ENCODE assay signal across 24 cellular contexts in genomic region chr16:57769541-57770145, GRCh38.
"Had no signal": no experiment of that assay in that cellular context is flagged by ENCODE, and none has a peak within 500 bp of the region (broad histone marks: within the 10 kb centered on the region; RNA-seq: fewer than 3 reads in every experiment).

No MANE protein-coding gene starts in this region.

- DNase-seq: cortex of kidney; effector memory CD8-positive, alpha-beta T cell; erythroblast; hypothalamus; immature natural killer cell; mesenchymal stem cell; naive B cell; stimulated activated CD4-positive, alpha-beta T cell treated with anti-CD3 and anti-CD28 coated beads, Interleukin-12 subunit alpha, Interleukin-12 subunit beta, amount 100 ng/mL, for 4 hours; stimulated activated CD4-positive, alpha-beta T cell treated with anti-CD3 and anti-CD28 coated beads, Interleukin-1b, Interleukin-23, amount 100 ng/mL, for 48 hours; stimulated activated CD4-positive, alpha-beta T cell treated with anti-CD3 and anti-CD28 coated beads, Interleukin-4, amount 100 ng/mL, for 1 hour; stimulated activated CD8-positive, alpha-beta memory T cell treated with anti-CD3 and anti-CD28 coated beads, Interleukin-4, amount 100 ng/mL, for 48 hours; stimulated activated naive CD4-positive, alpha-beta T cell; substantia nigra; testis; tibial artery had no signal

- H3K27me3 ChIP-seq: testis, tibial artery had no signal

- H3K79me2 ChIP-seq: parathyroid adenoma had no signal

- H3K9ac ChIP-seq: parathyroid adenoma had no signal

- ATAC-seq: effector memory CD8-positive, alpha-beta T cell; left lobe of liver; mucosa of descending colon; natural killer cell treated with Interleukin-12 subunit alpha and Interleukin-12 subunit beta and Interleukin-15 and Interleukin-18, amount 100 ng/mL, for 72 hours; sciatic nerve had no signal

- H3K4me3 ChIP-seq: mucosa of descending colon, smooth muscle cell, testis, tibial artery had no signal

- H3K4me2 ChIP-seq: smooth muscle cell had no signal

- H2AFZ ChIP-seq: parathyroid adenoma had no signal

- H3K27ac ChIP-seq: parathyroid adenoma, testis, tibial artery had no signal

- FAIRE-seq: endometrium, frontal cortex, keratinocyte had no signal

- H3K9me3 ChIP-seq: mucosa of descending colon, testis, tibial artery had no signal

- H3K4me1 ChIP-seq: parathyroid adenoma, testis had no signal
